In genomic region chr22:46432164-46433068, GRCh38 we compare ENCODE assay signal across 9 cellular contexts.
DNase-seq lines count a peak whose midpoint lies in the region; ATAC-seq and TF ChIP-seq lines count a peak whose summit lies in the region.
"Had no signal": no experiment of that assay in that cellular context is flagged by ENCODE, and none has a peak within 500 bp of the region (broad histone marks: within the 10 kb centered on the region; RNA-seq: fewer than 3 reads in every experiment).

No MANE protein-coding gene starts in this region.

- DNase-seq in H9 (no peak), fibroblast of the aortic adventitia (ENCODE audit: low read depth) (peak; percentile 11), AG08396 (ENCODE audit: low spot score) (no peak), midbrain (lab: John Stamatoyannopoulos, UW) (no peak)
- peak; percentile 25 to 32 for DNase-seq in activated CD4-positive, alpha-beta T cell treated with anti-CD3 and anti-CD28 coated beads, Interleukin-2, amount 50 U/mL, for 48 hours
- peak; percentile 19 to 68 for DNase-seq in stimulated activated effector memory CD8-positive, alpha-beta T cell treated with anti-CD3 and anti-CD28 coated beads, Interleukin-12 subunit alpha, Interleukin-12 subunit beta, amount 100 ng/mL, for 72 hours (ENCODE audit: low spot score in 2 of 2)

- no peak overlapping the region for H2BK120ac ChIP-seq in H9 (ENCODE audit: low read depth, low read length, poor library complexity, severe bottlenecking)

- no peaks in the 10 kb centered on the region for H3K27me3 ChIP-seq in H9 (ENCODE audit: insufficient read depth, low read length)

- H3K27me3 Mint-ChIP-seq in H9 (ENCODE audit: low read depth), result no peaks in the 10 kb centered on the region

- no peak overlapping the region for H3K56ac ChIP-seq in H9 (ENCODE audit: insufficient read length, low read depth, low read length)

- H2BK5ac ChIP-seq in H9 (ENCODE audit: insufficient read length, low read length), result no peak overlapping the region

- peaks cover 4 to 12% (median 7%) of the 10 kb centered on the region in 3 experiments; a peak in 6 of 7 replicates for H3K36me3 Mint-ChIP-seq in H9 (ENCODE audit: insufficient read depth in 1 of 3, low read depth in 3 of 3)
- H3K36me3 Mint-ChIP-seq in stimulated activated effector memory CD8-positive, alpha-beta T cell treated with anti-CD3 and anti-CD28 coated beads, Interleukin-12 subunit alpha, Interleukin-12 subunit beta, amount 100 ng/mL, for 72 hours, result no peaks in the 10 kb centered on the region

- no peak overlapping the region for H2AFZ ChIP-seq in H9 (ENCODE audit: low read length)

- H3K9me3 ChIP-seq in H9 (ENCODE audit: control insufficient read depth, low read depth, low read length), result no peaks in the 10 kb centered on the region

- no peak overlapping the region for H3K18ac ChIP-seq in H9 (ENCODE audit: insufficient read length, low read depth, low read length)

- H3K79me1 ChIP-seq in H9 (ENCODE audit: insufficient read depth, low read depth, low read length, poor library complexity, severe bottlenecking), result no peaks in the 10 kb centered on the region

- H2BK12ac ChIP-seq in H9 (ENCODE audit: insufficient read length, low read depth, low read length), result no peak overlapping the region

- no peak overlapping the region for H3K4me3 ChIP-seq in fibroblast of the aortic adventitia (ENCODE audit: low read depth, low read length)

- H3K23me2 ChIP-seq in H9 (ENCODE audit: insufficient read length, low read depth, low read length, poor library complexity, severe bottlenecking), result peaks cover 3% of the 10 kb centered on the region

- H3K4me1 ChIP-seq in H9 (ENCODE audit: insufficient read depth, low read length), result no peaks in the 10 kb centered on the region

- H3K4ac ChIP-seq in H9 (ENCODE audit: low read depth, low read length), result no peak overlapping the region

- no peak overlapping the region for H4K91ac ChIP-seq in H9 (ENCODE audit: insufficient read length, low read depth, low read length)

- H3K14ac ChIP-seq in H9 (ENCODE audit: insufficient read depth, low read length), result no peak overlapping the region

- H3K4me3 Mint-ChIP-seq in H9, result no peak overlapping the region
- peak overlapping the region; percentile 70 for H3K4me3 Mint-ChIP-seq in stimulated activated effector memory CD8-positive, alpha-beta T cell treated with anti-CD3 and anti-CD28 coated beads, Interleukin-12 subunit alpha, Interleukin-12 subunit beta, amount 100 ng/mL, for 72 hours

- peak; percentile 73 for ATAC-seq in stimulated activated effector memory CD8-positive, alpha-beta T cell treated with anti-CD3 and anti-CD28 coated beads, Interleukin-12 subunit alpha, Interleukin-12 subunit beta, amount 100 ng/mL, for 72 hours
- ATAC-seq in HG03280 (IDR thresholded peaks at IDR 0.05; ENCODE audit: unreplicated experiment), result no peak
- no peak for ATAC-seq in GM21529 (IDR thresholded peaks at IDR 0.05; ENCODE audit: unreplicated experiment)
- ATAC-seq: HCT116 had no signal

- no CpG with 5 or more reads among the region's 25 CpGs for WGBS in H9 (ENCODE audit: extremely low coverage, insufficient read length, low lambda C conversion rate)

- no peak overlapping the region for H3K23ac ChIP-seq in H9 (ENCODE audit: insufficient read length, low read depth, low read length)

- no peaks in the 10 kb centered on the region; a peak in 1 of 5 replicates for H3K9me3 Mint-ChIP-seq in H9
- H3K9me3 Mint-ChIP-seq in stimulated activated effector memory CD8-positive, alpha-beta T cell treated with anti-CD3 and anti-CD28 coated beads, Interleukin-12 subunit alpha, Interleukin-12 subunit beta, amount 100 ng/mL, for 72 hours, result no peaks in the 10 kb centered on the region

- peaks cover 2 to 7% of the 10 kb centered on the region in 2 experiments; a peak in 1 of 4 replicates for H3K4me1 Mint-ChIP-seq in H9
- H3K4me1 Mint-ChIP-seq in stimulated activated effector memory CD8-positive, alpha-beta T cell treated with anti-CD3 and anti-CD28 coated beads, Interleukin-12 subunit alpha, Interleukin-12 subunit beta, amount 100 ng/mL, for 72 hours, result peaks cover 13% of the 10 kb centered on the region

- H4K8ac ChIP-seq in H9 (replicated peaks; ENCODE audit: insufficient read length, low read depth, low read length), result no peak overlapping the region

- H3K9ac ChIP-seq in H9 (ENCODE audit: extremely low read depth, insufficient read length, low read length), result no peak overlapping the region

- H2BK20ac ChIP-seq in H9 (ENCODE audit: low read depth, low read length, poor library complexity, severe bottlenecking), result no peak overlapping the region

- TF ChIP-seq CTCF in H9 (conservative IDR thresholded peaks at IDR 0.05), result no peak
- TF ChIP-seq CTCF in fibroblast of the aortic adventitia (IDR thresholded peaks at IDR 0.05; ENCODE audit: insufficient read depth, low read length), result no peak

- no peak overlapping the region for H3T11ph ChIP-seq in H9 (ENCODE audit: low read length)

- H3K27ac ChIP-seq in H9 (ENCODE audit: insufficient read length, low read depth, low read length), result no peak overlapping the region

- H4K5ac ChIP-seq in H9 (ENCODE audit: insufficient read length, low read depth, low read length), result no peak overlapping the region

- no peak overlapping the region for H2AK5ac ChIP-seq in H9 (ENCODE audit: insufficient read length, low read length)

- no peaks in the 10 kb centered on the region for H3K79me2 ChIP-seq in H9 (ENCODE audit: insufficient read depth, low read length)

- no peaks in the 10 kb centered on the region for H4K20me1 ChIP-seq in H9 (ENCODE audit: control insufficient read depth, insufficient read depth, insufficient read length)

- H3K4me2 ChIP-seq in H9 (ENCODE audit: insufficient read depth, insufficient read length, low read length), result no peak overlapping the region

- peak overlapping the region in 2 of 3 experiments; percentile 64 to 88; a peak in 4 of 7 replicates for H3K27ac Mint-ChIP-seq in H9
- H3K27ac Mint-ChIP-seq in stimulated activated effector memory CD8-positive, alpha-beta T cell treated with anti-CD3 and anti-CD28 coated beads, Interleukin-12 subunit alpha, Interleukin-12 subunit beta, amount 100 ng/mL, for 72 hours, result peak overlapping the region; percentile 93

- no peak overlapping the region for H2BK15ac ChIP-seq in H9 (ENCODE audit: low read depth, low read length)

Comparison
In these comparisons a context has a peak if more than half of its experiments do, and no peak if none do; other contexts are left out.
1. DNase-seq: peak in activated CD4-positive, alpha-beta T cell treated with anti-CD3 and anti-CD28 coated beads, Interleukin-2, amount 50 U/mL, for 48 hours (2 of 2), fibroblast of the aortic adventitia (single experiment) and stimulated activated effector memory CD8-positive, alpha-beta T cell treated with anti-CD3 and anti-CD28 coated beads, Interleukin-12 subunit alpha, Interleukin-12 subunit beta, amount 100 ng/mL, for 72 hours (2 of 2); none in H9 (single experiment), AG08396 (single experiment) and midbrain (single experiment).